In the genomic region with DNA sequence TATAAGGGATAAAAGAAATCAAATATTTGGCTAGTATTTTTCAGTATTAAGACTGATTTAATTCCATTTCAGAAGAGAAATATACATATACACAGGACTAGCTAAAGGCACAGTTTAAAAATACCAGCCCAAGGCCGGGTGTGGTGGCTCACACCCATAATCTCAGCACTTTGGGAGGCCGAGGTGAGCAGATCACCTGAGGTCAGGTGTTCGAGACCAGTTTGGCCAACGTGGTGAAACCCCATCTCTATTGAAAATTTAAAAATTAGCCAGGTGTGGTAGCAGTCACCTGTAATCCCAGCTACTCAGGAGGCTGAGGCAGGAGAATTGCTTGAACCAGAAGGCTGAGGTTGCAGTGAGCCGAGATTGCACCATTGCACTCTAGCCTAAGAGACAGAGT, we compare ENCODE assay signal across 8 cellular contexts.
A peak's percentile ranks its signal among the peaks of the same experiment; 100 is the strongest.
DNase-seq lines count a peak whose midpoint lies in the region; ATAC-seq, FAIRE-seq and TF ChIP-seq lines count a peak whose summit lies in the region.
"Not testable (repeated sequence)": the region's sequence is repeated elsewhere in the genome, so short reads cannot be mapped to it uniquely, and the experiment has no call there.

No MANE protein-coding gene starts in this region.

- not testable (repeated sequence) for H3K27ac ChIP-seq in CD8-positive, alpha-beta memory T cell (ENCODE audit: low read depth, low read length); GM23248
- H3K27ac ChIP-seq in keratinocyte (ENCODE audit: control insufficient read depth, insufficient read depth, low read length): peak overlapping the region; percentile 52

- not testable (repeated sequence) for H3K36me3 ChIP-seq in CD8-positive, alpha-beta memory T cell (ENCODE audit: insufficient read depth, low read length); GM23248 (ENCODE audit: low read depth); keratinocyte (ENCODE audit: control insufficient read depth in 2 of 2, extremely low read depth in 1 of 2, insufficient read depth in 2 of 2, low read length in 2 of 2)

- not testable (repeated sequence) for H3K27me3 ChIP-seq in CD8-positive, alpha-beta memory T cell (ENCODE audit: insufficient read depth, low read length, poor library complexity, severe bottlenecking); GM23248 (replicated peaks; ENCODE audit: insufficient read depth); keratinocyte (ENCODE audit: control insufficient read depth, extremely low read depth, insufficient read depth, low read length)

- CTCF ChIA-PET in CD8-positive, alpha-beta memory T cell (lab: Charles Lee): interaction anchor here (1.2 to 2.7 kb wide), 3 partner anchors 100 to 287 kb away, joined by 3 to 17 read pairs (median 5); no protein-coding TSS in a partner anchor

- not testable (repeated sequence) for H3K9me3 ChIP-seq in CD8-positive, alpha-beta memory T cell (ENCODE audit: low read length); GM23248 (ENCODE audit: low read depth); keratinocyte (ENCODE audit: control insufficient read depth, low read depth, low read length)

- not testable (repeated sequence) for H2AFZ ChIP-seq in GM23248; keratinocyte (ENCODE audit: control insufficient read depth, low read length)

- peaks cover 46 to 75% (median 52%) of the 10 kb centered on the region in 3 donors for H3K4me1 Mint-ChIP-seq in CD8-positive, alpha-beta memory T cell
- peaks cover 52% of the 10 kb centered on the region for H3K4me1 Mint-ChIP-seq in T-helper 2 cell treated with Interferon-gamma antibody and Interleukin-4, amounts not matched to agents 5 μg/mL and 100 μg/mL, for 36 hours (ENCODE audit: low read depth)
- H3K4me1 Mint-ChIP-seq in activated T-cell treated with anti-CD3 and anti-CD28 coated beads, Interleukin-2, amount 50 U/mL, for 4 hours (ENCODE audit: low read depth): peaks cover 59% of the 10 kb centered on the region
- H3K4me1 Mint-ChIP-seq in activated naive CD8-positive, alpha-beta T cell treated with anti-CD3 and anti-CD28 coated beads, Interleukin-2, amount 10 ng/mL, durations not matched to agents 7 days and 5 days: peaks cover 36% of the 10 kb centered on the region

- not testable (repeated sequence) for H4K20me1 ChIP-seq in GM23248 (ENCODE audit: insufficient read depth); keratinocyte (ENCODE audit: control insufficient read depth, extremely low read depth, insufficient read depth, low read length)

- POLR2A ChIA-PET in CD8-positive, alpha-beta memory T cell (lab: Charles Lee): interaction anchor here (0.6 to 3.7 kb wide), 4 partner anchors 47 to 113 kb away, joined by 3 to 25 read pairs (median 6); partner anchors contain the start of gene GFI1
- POLR2A ChIA-PET in activated naive CD8-positive, alpha-beta T cell treated with anti-CD3 and anti-CD28 coated beads, Interleukin-2, amount 10 ng/mL, durations not matched to agents 7 days and 5 days (lab: Charles Lee): interaction anchor here (0.5 to 3.2 kb wide), 7 partner anchors 18 to 271 kb away, joined by 3 to 47 read pairs (median 4); partner anchors contain the start of gene GFI1

- not testable (repeated sequence) for H3F3A ChIP-seq in GM23248 (ENCODE audit: insufficient read depth)

- dilution Hi-C loops in keratinocyte (cut with MboI; ENCODE audit: extremely low pct_ligation_motif_present, low sequenced_read_pairs): not testable (repeated sequence)

- in situ Hi-C loops in GM23248 (cut with MboI): not testable (repeated sequence)

- H3K4me2 ChIP-seq in GM23248 (ENCODE audit: unreplicated experiment): peak overlapping the region; percentile 36
- peak overlapping the region; percentile 27 for H3K4me2 ChIP-seq in keratinocyte (ENCODE audit: control insufficient read depth, extremely low read depth, insufficient read depth, low read depth, low read length)

- not testable (repeated sequence) for H3K9me3 Mint-ChIP-seq in CD8-positive, alpha-beta memory T cell; activated T-cell treated with anti-CD3 and anti-CD28 coated beads, Interleukin-2, amount 50 U/mL, for 4 hours; activated naive CD8-positive, alpha-beta T cell treated with anti-CD3 and anti-CD28 coated beads, Interleukin-2, amount 10 ng/mL, durations not matched to agents 7 days and 5 days
- peaks cover 10% of the 10 kb centered on the region for H3K9me3 Mint-ChIP-seq in T-helper 2 cell treated with Interferon-gamma antibody and Interleukin-4, amounts not matched to agents 5 μg/mL and 100 μg/mL, for 36 hours

- DNase-seq in CD8-positive, alpha-beta memory T cell; GM23248; T-helper 2 cell treated with Interferon-gamma antibody and Interleukin-4, amounts not matched to agents 5 μg/mL and 100 μg/mL, for 36 hours (ENCODE audit: low spot score); activated T-cell treated with anti-CD3 and anti-CD28 coated beads, Interleukin-2, amount 50 U/mL, for 4 hours; activated naive CD8-positive, alpha-beta T cell treated with anti-CD3 and anti-CD28 coated beads, Interleukin-2, amount 10 ng/mL, durations not matched to agents 7 days and 5 days; keratinocyte (ENCODE audit: low read depth, low spot score): not testable (repeated sequence)
- peak; percentile 9 for DNase-seq in stimulated activated CD4-positive, alpha-beta T cell treated with anti-CD3 and anti-CD28 coated beads, Interleukin-1b, Interleukin-23, amount 100 ng/mL, for 48 hours

- H3K9ac ChIP-seq in GM23248; keratinocyte (ENCODE audit: control insufficient read depth, extremely low read depth, insufficient read depth, low read length): not testable (repeated sequence)

- ATAC-seq in HG03442 (IDR thresholded peaks at IDR 0.05; ENCODE audit: unreplicated experiment): peak; percentile 7
- peak in 1 of 2 donors; percentile 7 for ATAC-seq in activated T-cell treated with anti-CD3 and anti-CD28 coated beads, Interleukin-2, amount 50 U/mL, for 4 hours
- ATAC-seq in activated naive CD8-positive, alpha-beta T cell treated with anti-CD3 and anti-CD28 coated beads, Interleukin-2, amount 10 ng/mL, durations not matched to agents 7 days and 5 days (ENCODE audit: low read depth): not testable (repeated sequence)

- H3K4me3 ChIP-seq in CD8-positive, alpha-beta memory T cell (ENCODE audit: low read length); GM23248; keratinocyte (ENCODE audit: control insufficient read depth in 2 of 3, extremely low read depth in 1 of 3, insufficient read depth in 2 of 3, low read depth in 1 of 3, low read length in 3 of 3): not testable (repeated sequence)

- not testable (repeated sequence) for H3K79me2 ChIP-seq in GM23248 (ENCODE audit: insufficient read depth); keratinocyte (ENCODE audit: control insufficient read depth, insufficient read depth, low read length)

- peaks cover 33% of the 10 kb centered on the region for H3K4me1 ChIP-seq in CD8-positive, alpha-beta memory T cell (ENCODE audit: insufficient read depth, low read length)
- peaks cover 22% of the 10 kb centered on the region for H3K4me1 ChIP-seq in GM23248 (ENCODE audit: insufficient read depth)
- peaks cover 19% of the 10 kb centered on the region for H3K4me1 ChIP-seq in keratinocyte (ENCODE audit: control insufficient read depth, extremely low read depth, insufficient read depth, low read length)

- not testable (repeated sequence) for FAIRE-seq in keratinocyte (lab: Jason Lieb, UNC)

- not testable (repeated sequence) for H3K36me3 Mint-ChIP-seq in CD8-positive, alpha-beta memory T cell; activated T-cell treated with anti-CD3 and anti-CD28 coated beads, Interleukin-2, amount 50 U/mL, for 4 hours (ENCODE audit: insufficient read depth)
- H3K36me3 Mint-ChIP-seq in T-helper 2 cell treated with Interferon-gamma antibody and Interleukin-4, amounts not matched to agents 5 μg/mL and 100 μg/mL, for 36 hours (ENCODE audit: low read depth): peaks cover 15% of the 10 kb centered on the region
- H3K36me3 Mint-ChIP-seq in activated naive CD8-positive, alpha-beta T cell treated with anti-CD3 and anti-CD28 coated beads, Interleukin-2, amount 10 ng/mL, durations not matched to agents 7 days and 5 days: peaks cover 18% of the 10 kb centered on the region

- 94 to 95% methylated on average over 5 of the region's 5 CpGs for WGBS in GM23248 (ENCODE audit: low coverage in 1 of 2, low lambda C conversion rate in 2 of 2, missing lambda C conversion rate in 2 of 2), 2 experiments

- not testable (repeated sequence) for H3K9me1 ChIP-seq in keratinocyte (ENCODE audit: control insufficient read depth, extremely low read depth, insufficient read depth, low read length)

- H3K27me3 Mint-ChIP-seq in CD8-positive, alpha-beta memory T cell; T-helper 2 cell treated with Interferon-gamma antibody and Interleukin-4, amounts not matched to agents 5 μg/mL and 100 μg/mL, for 36 hours (ENCODE audit: low read depth); activated T-cell treated with anti-CD3 and anti-CD28 coated beads, Interleukin-2, amount 50 U/mL, for 4 hours (ENCODE audit: low read depth); activated naive CD8-positive, alpha-beta T cell treated with anti-CD3 and anti-CD28 coated beads, Interleukin-2, amount 10 ng/mL, durations not matched to agents 7 days and 5 days: not testable (repeated sequence)

- H3K4me3 Mint-ChIP-seq in CD8-positive, alpha-beta memory T cell: peak overlapping the region in 5 of 7 donors; percentile 19 to 76 (median 53)
- H3K4me3 Mint-ChIP-seq in T-helper 2 cell treated with Interferon-gamma antibody and Interleukin-4, amounts not matched to agents 5 μg/mL and 100 μg/mL, for 36 hours: peak overlapping the region; percentile 82
- peak overlapping the region; percentile 26 for H3K4me3 Mint-ChIP-seq in activated T-cell treated with anti-CD3 and anti-CD28 coated beads, Interleukin-2, amount 50 U/mL, for 4 hours
- peak overlapping the region; percentile 81 for H3K4me3 Mint-ChIP-seq in activated naive CD8-positive, alpha-beta T cell treated with anti-CD3 and anti-CD28 coated beads, Interleukin-2, amount 10 ng/mL, durations not matched to agents 7 days and 5 days

- not testable (repeated sequence) for TF ChIP-seq CTCF in keratinocyte (optimal IDR thresholded peaks at IDR 0.05 in 1 of 3, IDR thresholded peaks at IDR 0.05 in 1 of 3, conservative IDR thresholded peaks at IDR 0.05 in 1 of 3; ENCODE audit: extremely low read depth in 1 of 3, insufficient read depth in 2 of 3, low read length in 3 of 3)

- H3K27ac Mint-ChIP-seq in CD8-positive, alpha-beta memory T cell: peak overlapping the region in 7 of 8 donors; percentile 12 to 90 (median 63)
- peak overlapping the region; percentile 89 for H3K27ac Mint-ChIP-seq in T-helper 2 cell treated with Interferon-gamma antibody and Interleukin-4, amounts not matched to agents 5 μg/mL and 100 μg/mL, for 36 hours
- peak overlapping the region; percentile 93 for H3K27ac Mint-ChIP-seq in activated naive CD8-positive, alpha-beta T cell treated with anti-CD3 and anti-CD28 coated beads, Interleukin-2, amount 10 ng/mL, durations not matched to agents 7 days and 5 days

- H3K9me2 ChIP-seq in GM23248 (ENCODE audit: insufficient read depth): not testable (repeated sequence)

Comparison
In these comparisons a context has a peak if more than half of its experiments do, and no peak if none do; other contexts are left out.
1. H3K4me3 Mint-ChIP-seq: peak in every context shown above with its lines; median percentile 82 in T-helper 2 cell treated with Interferon-gamma antibody and Interleukin-4, amounts not matched to agents 5 μg/mL and 100 μg/mL, for 36 hours; 81 in activated naive CD8-positive, alpha-beta T cell treated with anti-CD3 and anti-CD28 coated beads, Interleukin-2, amount 10 ng/mL, durations not matched to agents 7 days and 5 days; 53 in CD8-positive, alpha-beta memory T cell; 26 in activated T-cell treated with anti-CD3 and anti-CD28 coated beads, Interleukin-2, amount 50 U/mL, for 4 hours.